18 cellular contexts compared by ENCODE assay signal in the genomic region with DNA sequence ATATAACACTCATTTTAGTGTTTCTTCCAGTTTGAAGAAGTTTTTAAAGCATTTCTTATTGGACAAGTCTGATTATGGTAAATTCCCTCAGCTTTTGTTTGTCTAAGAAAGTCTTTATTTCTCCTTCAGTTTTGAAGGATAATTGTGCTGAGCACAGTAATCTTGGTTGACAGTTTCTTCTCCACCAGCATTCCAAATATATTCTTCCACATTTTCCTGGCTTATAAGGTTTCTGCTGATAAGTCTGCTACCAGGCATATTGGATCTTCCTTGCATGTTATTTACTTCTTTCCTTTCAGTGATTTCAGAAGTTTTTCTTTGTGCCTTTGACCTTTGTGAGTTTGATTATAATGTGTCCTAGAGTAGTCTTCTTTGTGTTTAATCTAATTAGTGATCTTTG.
DNase-seq lines count a peak whose midpoint lies in the region; ATAC-seq, FAIRE-seq and TF ChIP-seq lines count a peak whose summit lies in the region.
"Had no signal": no experiment of that assay in that cellular context is flagged by ENCODE, and none has a peak within 500 bp of the region (broad histone marks: within the 10 kb centered on the region; RNA-seq: fewer than 3 reads in every experiment).

No MANE protein-coding gene starts in this region.

- no peaks in the 10 kb centered on the region for H3K9me2 ChIP-seq in GM23248 (ENCODE audit: insufficient read depth)

- DNase-seq in A549 (ENCODE audit: low read depth in 1 of 2, low spot score in 1 of 2) (no peak), GM23248 (peak; percentile 5), astrocyte of the spinal cord (ENCODE audit: low read depth, low spot score) (peak; percentile 5), left kidney (ENCODE audit: low read depth, low spot score) (peak; percentile 14), right cardiac atrium (no peak)
- DNase-seq: ACHN; AML-193; Caco-2; CD4-positive, alpha-beta T cell; H7; KG1 had no signal

- H3K27ac ChIP-seq in A549 (no peak overlapping the region), GM23248 (no peak overlapping the region), right cardiac atrium (ENCODE audit: low read length) (no peak overlapping the region)
- H3K27ac ChIP-seq: C4-2B had no signal

- peaks cover 20% of the 10 kb centered on the region; the same call in 2 of the 3 replicates for H3K4me1 ChIP-seq in A549
- peaks cover 27% of the 10 kb centered on the region for H3K4me1 ChIP-seq in GM23248 (ENCODE audit: insufficient read depth)
- no peaks in the 10 kb centered on the region for H3K4me1 ChIP-seq in right cardiac atrium (ENCODE audit: control insufficient read depth, insufficient read depth, low read length)

- no peak for TF ChIP-seq POLR2A in A549 (IDR thresholded peaks at IDR 0.05; ENCODE audit: low read length)

- POLR2A ChIA-PET in A549 (lab: Yijun Ruan, JAX), result no interaction called here

- no peaks in the 10 kb centered on the region for H4K20me1 ChIP-seq in GM23248 (ENCODE audit: insufficient read depth)

- H3K27me3 ChIP-seq in GM23248 (replicated peaks; ENCODE audit: insufficient read depth), result no peaks in the 10 kb centered on the region
- H3K27me3 ChIP-seq in right cardiac atrium (ENCODE audit: control insufficient read depth, insufficient read depth), result no peaks in the 10 kb centered on the region

- no peak overlapping the region for H2AFZ ChIP-seq in GM23248
- H2AFZ ChIP-seq: GM23338 had no signal

- peak; percentile 18 for FAIRE-seq in A549 (lab: Jason Lieb, UNC)
- FAIRE-seq: D721Med, GM12892, HepG2 had no signal

- TF ChIP-seq RAD21 in A549 (conservative IDR thresholded peaks at IDR 0.05 in 1 of 2, IDR thresholded peaks at IDR 0.05 in 1 of 2), result no peak

- TF ChIP-seq CTCF in A549 (IDR thresholded peaks at IDR 0.05), result no peak
- TF ChIP-seq CTCF in astrocyte of the spinal cord (IDR thresholded peaks at IDR 0.05; ENCODE audit: low read depth, low read length), result no peak

- intact Hi-C loops in right cardiac atrium (cut with DNase I), result no loop called here

- no peak for TF ChIP-seq EP300 in A549 (IDR thresholded peaks at IDR 0.05)

- no peaks in the 10 kb centered on the region for H3K79me2 ChIP-seq in GM23248 (ENCODE audit: insufficient read depth)

- in situ Hi-C loops in GM23248 (cut with MboI), result no loop called here
- in situ Hi-C loops in astrocyte of the spinal cord (cut with HindIII; ENCODE audit: low sequenced_read_pairs), result no loop called here

- H3K9ac ChIP-seq in GM23248, result no peak overlapping the region

- no peak for ATAC-seq in A549
- no peak for ATAC-seq in GM18511 (IDR thresholded peaks at IDR 0.05; ENCODE audit: unreplicated experiment)
- ATAC-seq in right cardiac atrium, result no peak
- ATAC-seq: GM23338, HCT116, HepG2 had no signal

- CTCF ChIA-PET in A549 (lab: Yijun Ruan, JAX), result no interaction called here

- peaks cover 5% of the 10 kb centered on the region; the same call in 1 of the 3 replicates for H3K9me3 ChIP-seq in A549
- peaks cover 3% of the 10 kb centered on the region for H3K9me3 ChIP-seq in GM23248 (ENCODE audit: low read depth)
- H3K9me3 ChIP-seq in right cardiac atrium (ENCODE audit: control insufficient read depth, low read length), result no peaks in the 10 kb centered on the region
- H3K9me3 ChIP-seq: Caco-2 had no signal

- H3K4me3 ChIP-seq in A549 (no peak overlapping the region), GM23248 (no peak overlapping the region), astrocyte of the spinal cord (ENCODE audit: low read depth, low read length) (no peak overlapping the region), right cardiac atrium (ENCODE audit: low read length) (no peak overlapping the region)
- H3K4me3 ChIP-seq: GM23338 had no signal

- 0 out of 2 replicates have a peak, but pooled peaks cover 9% of the 10 kb centered on the region for H3K36me3 ChIP-seq in GM23248 (ENCODE audit: low read depth)

- peaks cover 10% of the 10 kb centered on the region; the same call in 1 of the 2 replicates for H3F3A ChIP-seq in GM23248 (ENCODE audit: insufficient read depth)

- H3K4me2 ChIP-seq in A549 (no peak overlapping the region), GM23248 (ENCODE audit: unreplicated experiment) (no peak overlapping the region)
- H3K4me2 ChIP-seq: GM23338 had no signal

TF ChIP-seq in A549, 52 proteins besides CTCF, POLR2A, EP300 and RAD21:
- TF ChIP-seq, protein P1, sequence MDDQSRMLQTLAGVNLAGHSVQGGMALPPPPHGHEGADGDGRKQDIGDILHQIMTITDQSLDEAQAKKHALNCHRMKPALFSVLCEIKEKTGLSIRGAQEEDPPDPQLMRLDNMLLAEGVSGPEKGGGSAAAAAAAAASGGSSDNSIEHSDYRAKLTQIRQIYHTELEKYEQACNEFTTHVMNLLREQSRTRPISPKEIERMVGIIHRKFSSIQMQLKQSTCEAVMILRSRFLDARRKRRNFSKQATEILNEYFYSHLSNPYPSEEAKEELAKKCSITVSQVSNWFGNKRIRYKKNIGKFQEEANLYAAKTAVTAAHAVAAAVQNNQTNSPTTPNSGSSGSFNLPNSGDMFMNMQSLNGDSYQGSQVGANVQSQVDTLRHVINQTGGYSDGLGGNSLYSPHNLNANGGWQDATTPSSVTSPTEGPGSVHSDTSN (IDR thresholded peaks at IDR 0.05), result no peak
- TF ChIP-seq SREBF2 (IDR thresholded peaks at IDR 0.05), result no peak
- no peak for TF ChIP-seq NPAS2 (CRISPR knock-in tag; IDR thresholded peaks at IDR 0.05; ENCODE audit: borderline replicate concordance)
- no peak for TF ChIP-seq RFX5 (IDR thresholded peaks at IDR 0.05)
- no peak for TF ChIP-seq CHD2 (IDR thresholded peaks at IDR 0.05; ENCODE audit: low read length, partially characterized antibody)
- TF ChIP-seq RARB (CRISPR knock-in tag; IDR thresholded peaks at IDR 0.05), result no peak
- no peak for TF ChIP-seq POLR2AphosphoS2 (conservative IDR thresholded peaks at IDR 0.05; ENCODE audit: low read length)
- TF ChIP-seq, protein P2, sequence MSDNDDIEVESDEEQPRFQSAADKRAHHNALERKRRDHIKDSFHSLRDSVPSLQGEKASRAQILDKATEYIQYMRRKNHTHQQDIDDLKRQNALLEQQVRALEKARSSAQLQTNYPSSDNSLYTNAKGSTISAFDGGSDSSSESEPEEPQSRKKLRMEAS (IDR thresholded peaks at IDR 0.05), result no peak
- no peak for TF ChIP-seq ZC3H11A (IDR thresholded peaks at IDR 0.05)
- TF ChIP-seq, protein P3, sequence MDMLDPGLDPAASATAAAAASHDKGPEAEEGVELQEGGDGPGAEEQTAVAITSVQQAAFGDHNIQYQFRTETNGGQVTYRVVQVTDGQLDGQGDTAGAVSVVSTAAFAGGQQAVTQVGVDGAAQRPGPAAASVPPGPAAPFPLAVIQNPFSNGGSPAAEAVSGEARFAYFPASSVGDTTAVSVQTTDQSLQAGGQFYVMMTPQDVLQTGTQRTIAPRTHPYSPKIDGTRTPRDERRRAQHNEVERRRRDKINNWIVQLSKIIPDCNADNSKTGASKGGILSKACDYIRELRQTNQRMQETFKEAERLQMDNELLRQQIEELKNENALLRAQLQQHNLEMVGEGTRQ (IDR thresholded peaks at IDR 0.05), result no peak
- TF ChIP-seq JUN (IDR thresholded peaks at IDR 0.05), result no peak
- no peak for TF ChIP-seq FOSB (CRISPR knock-in tag; IDR thresholded peaks at IDR 0.05)
- no peak for TF ChIP-seq ESRRA (IDR thresholded peaks at IDR 0.05; ENCODE audit: borderline replicate concordance, low read length)
- TF ChIP-seq ZNF302 (CRISPR knock-in tag; IDR thresholded peaks at IDR 0.05), result no peak
TF ChIP-seq in A549: peak in this region for 0.

Comparison
In these comparisons a context has a peak if more than half of its experiments do, and no peak if none do; other contexts are left out.
1. DNase-seq: peak in GM23248 (single experiment), astrocyte of the spinal cord (single experiment) and left kidney (single experiment); none in A549 (0 of 2) and right cardiac atrium (0 of 3).